Comparison of ENCODE assay signal across 20 cellular contexts in genomic region chr2:58939388-58939787, GRCh38.
A peak's percentile ranks its signal among the peaks of the same experiment; 100 is the strongest.
DNase-seq lines count a peak whose midpoint lies in the region; FAIRE-seq and TF ChIP-seq lines count a peak whose summit lies in the region.
"Had no signal": no experiment of that assay in that cellular context is flagged by ENCODE, and none has a peak within 500 bp of the region (broad histone marks: within the 10 kb centered on the region; RNA-seq: fewer than 3 reads in every experiment).

No MANE protein-coding gene starts in this region.

- no peak for TF ChIP-seq POLR2A in breast epithelium (IDR thresholded peaks at IDR 0.05)
- no peak for TF ChIP-seq POLR2A in suprapubic skin (IDR thresholded peaks at IDR 0.05)

- H3K9me3 Mint-ChIP-seq in MCF 10A (ENCODE audit: unreplicated experiment): no peaks in the 10 kb centered on the region

- no peak for FAIRE-seq in urothelium cell line (lab: Jason Lieb, UNC)
- FAIRE-seq: GM12892 had no signal

- H3K36me3 ChIP-seq in breast epithelium (no peaks in the 10 kb centered on the region), adipocyte (ENCODE audit: control insufficient read depth, insufficient read depth, low read length, severe bottlenecking) (no peaks in the 10 kb centered on the region), left ventricle myocardium inferior (no peaks in the 10 kb centered on the region), suprapubic skin (no peaks in the 10 kb centered on the region)
- H3K36me3 ChIP-seq: colonic mucosa, upper lobe of right lung had no signal

- H3K4me3 ChIP-seq in breast epithelium (no peak overlapping the region), adipocyte (ENCODE audit: low read length) (no peak overlapping the region), fibroblast of mammary gland (ENCODE audit: control insufficient read depth, low read depth, low read length) (no peak overlapping the region), left ventricle myocardium inferior (no peak overlapping the region), suprapubic skin (no peak overlapping the region)
- H3K4me3 ChIP-seq: colonic mucosa, upper lobe of right lung had no signal

- H3K4me1 Mint-ChIP-seq in MCF 10A (ENCODE audit: insufficient read depth, unreplicated experiment): no peaks in the 10 kb centered on the region
- H3K4me1 Mint-ChIP-seq: IgD-negative memory B cell; immature natural killer cell; stimulated activated naive B cell treated with anti-CD40 and anti-IgM and Interleukin-4, amounts not matched to agents 10 μg/mL and 1 μg/mL and 100 μg/mL, for 72 hours had no signal

- CTCF ChIA-PET in MCF 10A (lab: Yijun Ruan, JAX): interaction anchor here (1.0 kb wide), 1 partner anchor 35 kb away, joined by 3 read pairs; no protein-coding TSS in a partner anchor

- no TSS peak for BruUV-seq in MCF 10A (replicated peaks; lab: Mats Ljungman, UMichigan)

- H3K36me3 Mint-ChIP-seq in MCF 10A (ENCODE audit: insufficient read depth, unreplicated experiment): no peaks in the 10 kb centered on the region
- H3K36me3 Mint-ChIP-seq: IgD-negative memory B cell; immature natural killer cell; stimulated activated naive B cell treated with anti-CD40 and anti-IgM and Interleukin-4, amounts not matched to agents 10 μg/mL and 1 μg/mL and 100 μg/mL, for 72 hours had no signal

- POLR2A ChIA-PET in MCF 10A (lab: Yijun Ruan, JAX): no interaction called here

- TF ChIP-seq EP300 in suprapubic skin (IDR thresholded peaks at IDR 0.05): no peak

- H3K27me3 ChIP-seq in breast epithelium (no peaks in the 10 kb centered on the region), adipocyte (replicated peaks; ENCODE audit: control insufficient read depth, insufficient read depth, low read length) (no peaks in the 10 kb centered on the region), left ventricle myocardium inferior (ENCODE audit: low read depth) (no peaks in the 10 kb centered on the region), suprapubic skin (no peaks in the 10 kb centered on the region)
- H3K27me3 ChIP-seq: colonic mucosa, upper lobe of right lung had no signal

- TF ChIP-seq CTCF in MCF 10A (IDR thresholded peaks at IDR 0.05; ENCODE audit: unreplicated experiment): no peak
- TF ChIP-seq CTCF in breast epithelium (IDR thresholded peaks at IDR 0.05): no peak
- TF ChIP-seq CTCF in fibroblast of mammary gland (conservative IDR thresholded peaks at IDR 0.05; ENCODE audit: control insufficient read depth, insufficient read depth, low read depth, low read length): no peak
- TF ChIP-seq CTCF in left ventricle myocardium inferior (IDR thresholded peaks at IDR 0.05; ENCODE audit: borderline replicate concordance): no peak
- no peak for TF ChIP-seq CTCF in suprapubic skin (IDR thresholded peaks at IDR 0.05)

- H3K4me1 ChIP-seq in breast epithelium (no peaks in the 10 kb centered on the region), adipocyte (ENCODE audit: control insufficient read depth, insufficient read depth, low read length) (no peaks in the 10 kb centered on the region), left ventricle myocardium inferior (no peaks in the 10 kb centered on the region), suprapubic skin (no peaks in the 10 kb centered on the region)
- H3K4me1 ChIP-seq: colonic mucosa, upper lobe of right lung had no signal

- H3K9ac ChIP-seq in adipocyte (ENCODE audit: low read length): no peak overlapping the region

- no peak overlapping the region for H3K27ac Mint-ChIP-seq in MCF 10A (ENCODE audit: low read depth, unreplicated experiment)
- H3K27ac Mint-ChIP-seq: IgD-negative memory B cell; immature natural killer cell; stimulated activated naive B cell treated with anti-CD40 and anti-IgM and Interleukin-4, amounts not matched to agents 10 μg/mL and 1 μg/mL and 100 μg/mL, for 72 hours had no signal

- DNase-seq in MCF 10A (ENCODE audit: unreplicated experiment) (peak; percentile 8), breast epithelium (ENCODE audit: low spot score in 2 of 2) (no peak), adipocyte (ENCODE audit: low read depth) (peak; percentile 15), fibroblast of mammary gland (ENCODE audit: low read depth) (peak; percentile 40), urothelium cell line (ENCODE audit: low spot score) (peak; percentile 52), left ventricle myocardium inferior (no peak), SIG-M5 (lab: John Stamatoyannopoulos, UW) (no peak), suprapubic skin (ENCODE audit: low spot score in 2 of 2) (no peak)
- DNase-seq: 8988T; amniotic stem cell; colonic mucosa; head of caudate nucleus; immature natural killer cell; NCI-H1092; NCI-H526; stimulated activated naive B cell treated with anti-CD40 and anti-IgM and Interleukin-4, amounts not matched to agents 10 μg/mL and 1 μg/mL and 100 μg/mL, for 72 hours; T-helper 9 cell; upper lobe of right lung had no signal

- peaks cover 7 to 11% of the 10 kb centered on the region in 2 donors for H3K9me3 ChIP-seq in breast epithelium
- H3K9me3 ChIP-seq in adipocyte (ENCODE audit: control insufficient read depth, low read length): peaks cover 11% of the 10 kb centered on the region
- H3K9me3 ChIP-seq in left ventricle myocardium inferior (replicated peaks): peaks cover 6% of the 10 kb centered on the region
- no peaks in the 10 kb centered on the region for H3K9me3 ChIP-seq in suprapubic skin
- H3K9me3 ChIP-seq: colonic mucosa, upper lobe of right lung had no signal

- H3K4me3 Mint-ChIP-seq in MCF 10A (ENCODE audit: unreplicated experiment): no peak overlapping the region
- H3K4me3 Mint-ChIP-seq: IgD-negative memory B cell; immature natural killer cell; stimulated activated naive B cell treated with anti-CD40 and anti-IgM and Interleukin-4, amounts not matched to agents 10 μg/mL and 1 μg/mL and 100 μg/mL, for 72 hours had no signal

- no peak overlapping the region for H3K27ac ChIP-seq in breast epithelium
- no peak overlapping the region for H3K27ac ChIP-seq in left ventricle myocardium inferior (replicated peaks)
- H3K27ac ChIP-seq in suprapubic skin: no peak overlapping the region
- H3K27ac ChIP-seq: colonic mucosa, upper lobe of right lung had no signal

- no peaks in the 10 kb centered on the region for H3K27me3 Mint-ChIP-seq in MCF 10A (ENCODE audit: insufficient read depth, unreplicated experiment)

- intact Hi-C loops in MCF 10A (cut with micrococcal nuclease) (no loop called here), breast epithelium (cut with DNase I; ENCODE audit: low total_unique reads) (no loop called here), left ventricle myocardium inferior (cut with micrococcal nuclease) (no loop called here)

Comparison
In these comparisons a context has a peak if more than half of its experiments do, and no peak if none do; other contexts are left out.
1. DNase-seq: peak in MCF 10A (single experiment), adipocyte (single experiment), fibroblast of mammary gland (single experiment) and urothelium cell line (single experiment); none in breast epithelium (0 of 2), left ventricle myocardium inferior (single experiment), SIG-M5 (single experiment) and suprapubic skin (0 of 2).